In the genomic region with DNA sequence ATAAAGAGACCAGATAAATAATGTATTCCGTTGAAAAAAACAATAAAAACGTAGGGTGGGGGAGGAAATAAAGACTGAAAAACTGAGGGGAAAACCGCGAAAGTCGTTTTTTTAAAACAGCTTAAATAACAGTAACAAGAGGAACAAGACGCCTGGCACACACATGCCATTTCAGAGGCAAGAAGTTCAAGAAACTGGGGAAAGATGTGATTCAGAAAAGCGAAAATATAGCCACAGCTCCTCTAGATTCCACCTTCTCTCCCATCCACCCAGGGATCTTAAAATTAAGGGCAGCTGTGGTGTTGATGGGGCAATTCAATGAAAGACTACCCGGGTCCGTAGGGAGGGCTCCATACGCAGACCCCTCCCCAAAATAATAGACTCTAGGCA, we compare ENCODE assay signal across 8 cellular contexts.
DNase-seq lines count a peak whose midpoint lies in the region; ATAC-seq and TF ChIP-seq lines count a peak whose summit lies in the region.

No MANE protein-coding gene starts in this region.

- no peaks in the 10 kb centered on the region for H3K36me3 ChIP-seq in mucosa of stomach (ENCODE audit: control insufficient read depth, insufficient read depth, low read length)

- no peak overlapping the region for H3K4me3 ChIP-seq in mucosa of stomach (ENCODE audit: low read length)

- H3K36me3 Mint-ChIP-seq in central memory CD8-positive, alpha-beta T cell (ENCODE audit: insufficient read depth), result peaks cover 1% of the 10 kb centered on the region

- H3K4me3 Mint-ChIP-seq in central memory CD8-positive, alpha-beta T cell, result peak overlapping the region; percentile 61

- no peaks in the 10 kb centered on the region for H3K27me3 ChIP-seq in mucosa of stomach (ENCODE audit: control insufficient read depth, insufficient read depth, low read length)

- H3K9me3 Mint-ChIP-seq in central memory CD8-positive, alpha-beta T cell, result no peaks in the 10 kb centered on the region

- H3K4me1 Mint-ChIP-seq in central memory CD8-positive, alpha-beta T cell, result peaks cover 21% of the 10 kb centered on the region

- peak overlapping the region; percentile 42 for H3K27ac Mint-ChIP-seq in central memory CD8-positive, alpha-beta T cell (ENCODE audit: low read depth)

- DNase-seq in AG08396 (ENCODE audit: low spot score), result peak; percentile 10
- DNase-seq in KBM-7, result peak; percentile 45
- no peak for DNase-seq in central memory CD8-positive, alpha-beta T cell (ENCODE audit: low spot score in 2 of 2)
- no peak for DNase-seq in hippocampal formation (lab: John Stamatoyannopoulos, UW)
- no peak for DNase-seq in NCI-H1048 (lab: John Stamatoyannopoulos, UW)
- DNase-seq in DMS53 treated with DMSO at 0.1 percent for 48 hours (lab: John Stamatoyannopoulos, UW; ENCODE audit: unreplicated experiment), result no peak

- no peaks in the 10 kb centered on the region for H3K9me3 ChIP-seq in mucosa of stomach (ENCODE audit: control insufficient read depth, low read length)

- peaks cover 24% of the 10 kb centered on the region for H3K4me1 ChIP-seq in mucosa of stomach (ENCODE audit: control insufficient read depth, insufficient read depth, low read length)

- in situ Hi-C loops in KBM-7 (cut with MboI; ENCODE audit: low pct_unique_long_range_greater_than_20kb, low sequenced_read_pairs), result no loop called here

- ATAC-seq in central memory CD8-positive, alpha-beta T cell (replicated peaks; ENCODE audit: extremely low read depth, poor library complexity, severe bottlenecking), result no peak
- no peak for ATAC-seq in GM18505 (IDR thresholded peaks at IDR 0.05; ENCODE audit: unreplicated experiment)

- H3K27me3 Mint-ChIP-seq in central memory CD8-positive, alpha-beta T cell, result no peaks in the 10 kb centered on the region

- TF ChIP-seq POLR2A in GM18505 (IDR thresholded peaks at IDR 0.05; ENCODE audit: borderline replicate concordance, extremely low read depth, insufficient read depth, insufficient read length), result no peak

- peak overlapping the region; percentile 67 for H3K9ac ChIP-seq in mucosa of stomach (ENCODE audit: low read length)

Comparison
In these comparisons a context has a peak if more than half of its experiments do, and no peak if none do; other contexts are left out.
1. DNase-seq: peak in AG08396 (single experiment) and KBM-7 (single experiment); none in central memory CD8-positive, alpha-beta T cell (0 of 2), hippocampal formation (0 of 2), NCI-H1048 (single experiment) and DMS53 treated with DMSO at 0.1 percent for 48 hours (single experiment).